9 cellular contexts compared by ENCODE assay signal in the genomic region with DNA sequence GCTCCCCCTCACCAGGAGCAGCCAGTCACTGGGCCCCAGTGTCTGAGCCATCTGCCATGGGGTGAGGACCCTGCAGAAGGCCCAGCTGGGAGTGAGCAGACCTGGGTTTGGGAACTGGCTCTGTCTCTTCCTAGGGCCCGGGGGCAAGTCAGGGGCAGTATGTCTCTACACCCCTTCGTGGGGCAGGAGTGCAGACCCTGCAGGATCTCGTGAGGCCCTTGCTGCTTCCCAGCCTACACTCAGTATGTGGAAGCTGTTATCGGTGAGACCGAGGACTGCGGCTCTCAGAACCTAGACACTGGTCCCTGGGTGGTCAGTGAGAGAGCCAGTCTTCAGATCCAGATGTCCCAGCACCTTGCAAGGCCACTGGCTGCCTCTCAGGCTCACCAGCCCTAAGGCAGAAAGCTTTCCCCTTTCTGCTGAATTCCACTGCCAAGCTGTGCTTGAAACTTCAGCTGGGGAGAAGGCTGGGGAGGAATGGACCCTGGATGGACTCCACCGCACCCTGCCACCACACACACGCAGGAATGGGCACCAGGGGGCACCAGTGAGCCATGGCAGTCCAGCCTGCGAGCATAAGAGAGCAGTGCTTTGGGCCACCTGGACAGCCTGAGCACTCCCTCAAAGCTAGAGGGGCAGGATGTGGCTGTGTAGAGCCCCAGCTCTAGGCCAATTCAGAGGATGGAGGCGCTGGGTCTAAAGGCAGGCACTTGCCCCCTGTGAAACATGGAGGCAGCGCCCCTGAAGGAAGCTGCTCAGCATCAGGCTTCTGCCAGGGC. TPM values are rescaled to one million over a fixed set of nuclear protein-coding genes. Genes with fewer than 3 reads are reported as not detected.
DNase-seq lines count a peak whose midpoint lies in the region; ATAC-seq, FAIRE-seq and TF ChIP-seq lines count a peak whose summit lies in the region.
"Had no signal": no experiment of that assay in that cellular context is flagged by ENCODE, and none has a peak within 500 bp of the region (broad histone marks: within the 10 kb centered on the region; RNA-seq: fewer than 3 reads in every experiment).

No MANE protein-coding gene starts in this region.

- H3K36me3 Mint-ChIP-seq in CD8-positive, alpha-beta T cell = no peaks in the 10 kb centered on the region
- H3K36me3 Mint-ChIP-seq in activated CD8-positive, alpha-beta memory T cell treated with anti-CD3 and anti-CD28 coated beads, Interleukin-2, amount 10 ng/mL, durations not matched to agents 7 days and 5 days = no peaks in the 10 kb centered on the region

- no peak overlapping the region for H3K4me3 ChIP-seq in CD8-positive, alpha-beta T cell (ENCODE audit: low read depth, low read length)
- H3K4me3 ChIP-seq in endothelial cell of umbilical vein (replicated peaks in 1 of 3; ENCODE audit: insufficient read depth in 1 of 3, low read depth in 1 of 3, low read length in 3 of 3) (no peak overlapping the region), mucosa of descending colon (no peak overlapping the region)

- no peak for TF ChIP-seq POLR2A in endothelial cell of umbilical vein (IDR thresholded peaks at IDR 0.05; ENCODE audit: low read depth, low read length)

- CTCF ChIA-PET in CD8-positive, alpha-beta T cell (lab: Charles Lee) = interaction anchor here (0.6 to 4.7 kb wide), 24 partner anchors 7 to 317 kb away, joined by 3 to 41 read pairs (median 5); partner anchors contain the start of gene DEPP1
- CTCF ChIA-PET in activated CD8-positive, alpha-beta memory T cell treated with anti-CD3 and anti-CD28 coated beads, Interleukin-2, amount 10 ng/mL, durations not matched to agents 7 days and 5 days (lab: Charles Lee) = interaction anchor here (0.6 to 3.1 kb wide), 32 partner anchors 8 to 331 kb away, joined by 3 to 38 read pairs (median 4); partner anchors contain the start of gene ZNF22
- CTCF ChIA-PET in endothelial cell of umbilical vein (lab: Charles Lee) = interaction anchor here (0.7 to 4.8 kb wide), 25 partner anchors 9 to 425 kb away, joined by 3 to 62 read pairs (median 6); partner anchors contain the start of genes DEPP1, RASSF4 and ZNF22

- H3K9ac ChIP-seq in endothelial cell of umbilical vein (replicated peaks; ENCODE audit: extremely low read depth, insufficient read depth, low read length) = no peak overlapping the region

- no peak overlapping the region for H2AFZ ChIP-seq in endothelial cell of umbilical vein (ENCODE audit: low read depth, low read length)

- no peaks in the 10 kb centered on the region for H3K27me3 ChIP-seq in CD8-positive, alpha-beta T cell (ENCODE audit: insufficient read depth, low read length)
- H3K27me3 ChIP-seq in endothelial cell of umbilical vein (ENCODE audit: control insufficient read depth in 2 of 2, insufficient read depth in 2 of 2, low read length in 2 of 2) = no peaks in the 10 kb centered on the region

- H3K79me2 ChIP-seq in endothelial cell of umbilical vein (ENCODE audit: control insufficient read depth, insufficient read depth, low read length) = no peaks in the 10 kb centered on the region

- H3K27ac Mint-ChIP-seq in CD8-positive, alpha-beta T cell = no peak overlapping the region
- H3K27ac Mint-ChIP-seq in activated CD8-positive, alpha-beta memory T cell treated with anti-CD3 and anti-CD28 coated beads, Interleukin-2, amount 10 ng/mL, durations not matched to agents 7 days and 5 days = no peak overlapping the region

- intact Hi-C loops in CD8-positive, alpha-beta T cell (cut with DNase I, micrococcal nuclease) = loop anchor here (1.0 kb wide), 2 partner anchors 27 to 43 kb away; partner anchors contain the start of gene RASSF4 (in 1 of the 2)
- intact Hi-C loops in endothelial cell of umbilical vein (cut with micrococcal nuclease) = loop anchor here (1.0 to 2.0 kb wide), 4 partner anchors 43 to 302 kb away; no protein-coding TSS in a partner anchor
- intact Hi-C loops in mucosa of descending colon (cut with DNase I, micrococcal nuclease) = loop anchor here in 1 of 2 donors (2.0 kb wide), 1 partner anchor 42 kb away; no protein-coding TSS in a partner anchor

- FAIRE-seq in GM19239 (lab: Jason Lieb, UNC) (peak; percentile 98), endothelial cell of umbilical vein (lab: Jason Lieb, UNC) (peak; percentile 81)
- FAIRE-seq: colon had no signal

- dilution Hi-C loops in endothelial cell of umbilical vein (cut with MboI; ENCODE audit: extremely low pct_ligation_motif_present, low sequenced_read_pairs) = no loop called here

- no TSS peak for BruUV-seq in endothelial cell of umbilical vein (replicated peaks; lab: Mats Ljungman, UMichigan)

- H3K9me1 ChIP-seq in endothelial cell of umbilical vein (replicated peaks; ENCODE audit: control insufficient read depth, extremely low read depth, insufficient read depth, low read length) = no peaks in the 10 kb centered on the region

- H3K27ac ChIP-seq in CD8-positive, alpha-beta T cell (ENCODE audit: low read depth, low read length) = no peak overlapping the region
- H3K27ac ChIP-seq in endothelial cell of umbilical vein (ENCODE audit: insufficient read depth, low read depth, low read length) = no peak overlapping the region

- DNase-seq in CD8-positive, alpha-beta T cell = peak; percentile 61 to 90 (median 76)
- DNase-seq in GM19239 (ENCODE audit: insufficient read length, low spot score) (peak; percentile 84), NK-92 (lab: John Stamatoyannopoulos, UW; ENCODE audit: unreplicated experiment) (peak; percentile 16), endothelial cell of umbilical vein (ENCODE audit: low read depth, low spot score) (peak; percentile 76), mucosa of descending colon (peak; percentile 87 to 99 (median 95))
- peak; percentile 89 for DNase-seq in activated CD8-positive, alpha-beta memory T cell treated with anti-CD3 and anti-CD28 coated beads, Interleukin-2, amount 10 ng/mL, durations not matched to agents 7 days and 5 days
- peak; percentile 96 for DNase-seq in stimulated activated CD8-positive, alpha-beta memory T cell treated with anti-CD3 and anti-CD28 coated beads, Interleukin-4, amount 100 ng/mL, for 48 hours

- H3K4me1 Mint-ChIP-seq in CD8-positive, alpha-beta T cell (ENCODE audit: low read depth) = peaks cover 6% of the 10 kb centered on the region
- peaks cover 13% of the 10 kb centered on the region for H3K4me1 Mint-ChIP-seq in activated CD8-positive, alpha-beta memory T cell treated with anti-CD3 and anti-CD28 coated beads, Interleukin-2, amount 10 ng/mL, durations not matched to agents 7 days and 5 days

- no peaks in the 10 kb centered on the region for H4K20me1 ChIP-seq in endothelial cell of umbilical vein (replicated peaks; ENCODE audit: control insufficient read depth, extremely low read depth, insufficient read depth, low read length)

- POLR2A ChIA-PET in CD8-positive, alpha-beta T cell (lab: Charles Lee) = interaction anchor here (1.1 kb wide), 1 partner anchor 68 kb away, joined by 3 read pairs; the partner anchor contains the start of gene ZNF22
- POLR2A ChIA-PET in endothelial cell of umbilical vein (lab: Charles Lee) = interaction anchor here (1.6 kb wide), 1 partner anchor 46 kb away, joined by 5 read pairs; the partner anchor contains the start of gene DEPP1

- H3K27me3 Mint-ChIP-seq in CD8-positive, alpha-beta T cell (ENCODE audit: low read depth) = no peaks in the 10 kb centered on the region
- H3K27me3 Mint-ChIP-seq in activated CD8-positive, alpha-beta memory T cell treated with anti-CD3 and anti-CD28 coated beads, Interleukin-2, amount 10 ng/mL, durations not matched to agents 7 days and 5 days = no peaks in the 10 kb centered on the region

- no peak overlapping the region for H3K4me2 ChIP-seq in endothelial cell of umbilical vein (ENCODE audit: insufficient read depth, low read length)

- H3K4me3 Mint-ChIP-seq in CD8-positive, alpha-beta T cell = no peak overlapping the region
- H3K4me3 Mint-ChIP-seq in activated CD8-positive, alpha-beta memory T cell treated with anti-CD3 and anti-CD28 coated beads, Interleukin-2, amount 10 ng/mL, durations not matched to agents 7 days and 5 days = no peak overlapping the region

- TF ChIP-seq CTCF in CD8-positive, alpha-beta T cell (IDR thresholded peaks at IDR 0.05) = peak; percentile 80
- TF ChIP-seq CTCF in endothelial cell of umbilical vein (IDR thresholded peaks at IDR 0.05; ENCODE audit: extremely low read depth in 1 of 2, insufficient read depth in 1 of 2, low read depth in 1 of 2, low read length in 2 of 2) = peak; percentile 88 to 98
- TF ChIP-seq CTCF in mucosa of descending colon (IDR thresholded peaks at IDR 0.05) = peak; percentile 82

- H3K9me3 Mint-ChIP-seq in CD8-positive, alpha-beta T cell = no peaks in the 10 kb centered on the region
- H3K9me3 Mint-ChIP-seq in activated CD8-positive, alpha-beta memory T cell treated with anti-CD3 and anti-CD28 coated beads, Interleukin-2, amount 10 ng/mL, durations not matched to agents 7 days and 5 days (ENCODE audit: low read depth) = no peaks in the 10 kb centered on the region

- H3K4me1 ChIP-seq in CD8-positive, alpha-beta T cell (ENCODE audit: insufficient read depth, low read length) = no peaks in the 10 kb centered on the region
- H3K4me1 ChIP-seq in endothelial cell of umbilical vein (ENCODE audit: control insufficient read depth, extremely low read depth, insufficient read depth, low read length) (no peaks in the 10 kb centered on the region), mucosa of descending colon (ENCODE audit: low read depth) (peaks cover 2% of the 10 kb centered on the region)

- no peaks in the 10 kb centered on the region for H3K9me3 ChIP-seq in CD8-positive, alpha-beta T cell (ENCODE audit: low read length)
- H3K9me3 ChIP-seq in endothelial cell of umbilical vein (replicated peaks; ENCODE audit: control insufficient read depth, insufficient read depth, low read length) = no peaks in the 10 kb centered on the region
- H3K9me3 ChIP-seq in mucosa of descending colon = no peaks in the 10 kb centered on the region

- peak; percentile 97 for ATAC-seq in CD8-positive, alpha-beta T cell
- peak; percentile 90 for ATAC-seq in HG03196 (IDR thresholded peaks at IDR 0.05; ENCODE audit: unreplicated experiment)
- peak; percentile 96 for ATAC-seq in activated CD8-positive, alpha-beta memory T cell treated with anti-CD3 and anti-CD28 coated beads, Interleukin-2, amount 10 ng/mL, durations not matched to agents 7 days and 5 days
- ATAC-seq in mucosa of descending colon = peak; percentile 94

- no peaks in the 10 kb centered on the region for H3K36me3 ChIP-seq in CD8-positive, alpha-beta T cell (ENCODE audit: insufficient read depth, low read length)
- H3K36me3 ChIP-seq in endothelial cell of umbilical vein (ENCODE audit: control insufficient read depth in 2 of 2, extremely low read depth in 1 of 2, insufficient read depth in 2 of 2, low read length in 2 of 2) = no peaks in the 10 kb centered on the region
- H3K36me3 ChIP-seq in mucosa of descending colon (ENCODE audit: low read depth) = no peaks in the 10 kb centered on the region

RNA-seq across cellular contexts. Expression of gene TMEM72, which starts 21.4 kb away (rescaled TPM):
- total RNA-seq in CD8-positive, alpha-beta T cell = not detected
- not detected for total RNA-seq in activated CD8-positive, alpha-beta memory T cell treated with anti-CD3 and anti-CD28 coated beads, Interleukin-2, amount 10 ng/mL, durations not matched to agents 7 days and 5 days
- not detected in 2 replicates for total RNA-seq in endothelial cell of umbilical vein
- not detected in 2 replicates for polyA plus RNA-seq in endothelial cell of umbilical vein
- polyA plus RNA-seq in endothelial cell of umbilical vein (2011; cell fraction: cytosol; rRNA removed) = not detected in 2 replicates
- polyA plus RNA-seq in endothelial cell of umbilical vein (2011; cell fraction: nucleus; rRNA removed) = not detected in 2 replicates
- polyA plus RNA-seq in endothelial cell of umbilical vein (2012) = not detected in 2 replicates
- polyA minus RNA-seq in endothelial cell of umbilical vein = not detected in 2 replicates
- not detected for polyA minus RNA-seq in endothelial cell of umbilical vein (2011; cell fraction: cytosol; rRNA and poly(A)+ RNA removed)
- not detected in 2 replicates for polyA minus RNA-seq in endothelial cell of umbilical vein (2011; cell fraction: nucleus; rRNA and poly(A)+ RNA removed)
- 10 to 100 TPM; 14.9 to 40.6 (median 17.4) TPM for total RNA-seq in mucosa of descending colon

RNA-seq across cellular contexts. Expression of gene RASSF4, which starts 27.1 kb away (rescaled TPM):
- total RNA-seq in CD8-positive, alpha-beta T cell = under 1 TPM; 0.30 to 0.31 TPM
- total RNA-seq in activated CD8-positive, alpha-beta memory T cell treated with anti-CD3 and anti-CD28 coated beads, Interleukin-2, amount 10 ng/mL, durations not matched to agents 7 days and 5 days = 1 to 10 TPM; 1.2 to 3.1 TPM
- total RNA-seq in endothelial cell of umbilical vein = 4.6 and 7.6 TPM in 2 replicates
- polyA plus RNA-seq in endothelial cell of umbilical vein = 8.2 and 9.8 TPM in 2 replicates
- 3.9 and 4.8 TPM in 2 replicates for polyA plus RNA-seq in endothelial cell of umbilical vein (2011; cell fraction: cytosol; rRNA removed)
- polyA plus RNA-seq in endothelial cell of umbilical vein (2011; cell fraction: nucleus; rRNA removed) = 20.5 and 26.4 TPM in 2 replicates
- polyA plus RNA-seq in endothelial cell of umbilical vein (2012) = 1.8 and 3.8 TPM in 2 replicates
- 9.4 and 13.4 TPM in 2 replicates for polyA minus RNA-seq in endothelial cell of umbilical vein
- not detected for polyA minus RNA-seq in endothelial cell of umbilical vein (2011; cell fraction: cytosol; rRNA and poly(A)+ RNA removed)
- 17.1 and 20.6 TPM in 2 replicates for polyA minus RNA-seq in endothelial cell of umbilical vein (2011; cell fraction: nucleus; rRNA and poly(A)+ RNA removed)
- 10 to 100 TPM; 20.0 to 50.6 (median 32.3) TPM for total RNA-seq in mucosa of descending colon

RNA-seq across cellular contexts. Expression of gene DEPP1, which starts 46.1 kb away (rescaled TPM):
- not detected for total RNA-seq in CD8-positive, alpha-beta T cell
- total RNA-seq in activated CD8-positive, alpha-beta memory T cell treated with anti-CD3 and anti-CD28 coated beads, Interleukin-2, amount 10 ng/mL, durations not matched to agents 7 days and 5 days = under 1 TPM in 1 of 2 experiments, not detected in 1; 0.37 TPM
- total RNA-seq in endothelial cell of umbilical vein = 318 and 364 TPM in 2 replicates
- polyA plus RNA-seq in endothelial cell of umbilical vein = 849 and 951 TPM in 2 replicates
- polyA plus RNA-seq in endothelial cell of umbilical vein (2011; cell fraction: cytosol; rRNA removed) = 584 and 653 TPM in 2 replicates
- polyA plus RNA-seq in endothelial cell of umbilical vein (2011; cell fraction: nucleus; rRNA removed) = 548 and 602 TPM in 2 replicates
- polyA plus RNA-seq in endothelial cell of umbilical vein (2012) = 130 and 295 TPM in 2 replicates
- polyA minus RNA-seq in endothelial cell of umbilical vein = 607 and 685 TPM in 2 replicates
- polyA minus RNA-seq in endothelial cell of umbilical vein (2011; cell fraction: cytosol; rRNA and poly(A)+ RNA removed) = 0.72 TPM
- 400 and 512 TPM in 2 replicates for polyA minus RNA-seq in endothelial cell of umbilical vein (2011; cell fraction: nucleus; rRNA and poly(A)+ RNA removed)
- 10 to 100 TPM; 14.8 to 19.0 (median 18.1) TPM for total RNA-seq in mucosa of descending colon

Comparison
In these comparisons a context has a peak if more than half of its experiments do, and no peak if none do; other contexts are left out.
1. DNase-seq: peak in every context shown above with its lines; median percentile 96 in stimulated activated CD8-positive, alpha-beta memory T cell treated with anti-CD3 and anti-CD28 coated beads, Interleukin-4, amount 100 ng/mL, for 48 hours; 95 in mucosa of descending colon; 89 in activated CD8-positive, alpha-beta memory T cell treated with anti-CD3 and anti-CD28 coated beads, Interleukin-2, amount 10 ng/mL, durations not matched to agents 7 days and 5 days; 84 in GM19239; 76 in CD8-positive, alpha-beta T cell; 76 in endothelial cell of umbilical vein; 16 in NK-92.
2. RNA of gene TMEM72, which starts 21.4 kb away (total RNA-seq): 14.9 to 40.6 TPM in mucosa of descending colon; not detected in CD8-positive, alpha-beta T cell, not detected in activated CD8-positive, alpha-beta memory T cell treated with anti-CD3 and anti-CD28 coated beads, Interleukin-2, amount 10 ng/mL, durations not matched to agents 7 days and 5 days and not detected in endothelial cell of umbilical vein; every median in the first group is over 10 times any median in the second.
3. RNA of gene DEPP1, which starts 46.1 kb away (total RNA-seq): 318 to 364 TPM in endothelial cell of umbilical vein; 14.8 to 19.0 TPM in mucosa of descending colon, 0.37 TPM in activated CD8-positive, alpha-beta memory T cell treated with anti-CD3 and anti-CD28 coated beads, Interleukin-2, amount 10 ng/mL, durations not matched to agents 7 days and 5 days and not detected in CD8-positive, alpha-beta T cell; every median in the first group is over 10 times any median in the second.
4. Peak in every context shown above with its lines, with median percentiles within 50 percentile points of each other: ATAC-seq and CTCF ChIP-seq.